Comparison of ENCODE assay signal across 13 cellular contexts in the genomic region with DNA sequence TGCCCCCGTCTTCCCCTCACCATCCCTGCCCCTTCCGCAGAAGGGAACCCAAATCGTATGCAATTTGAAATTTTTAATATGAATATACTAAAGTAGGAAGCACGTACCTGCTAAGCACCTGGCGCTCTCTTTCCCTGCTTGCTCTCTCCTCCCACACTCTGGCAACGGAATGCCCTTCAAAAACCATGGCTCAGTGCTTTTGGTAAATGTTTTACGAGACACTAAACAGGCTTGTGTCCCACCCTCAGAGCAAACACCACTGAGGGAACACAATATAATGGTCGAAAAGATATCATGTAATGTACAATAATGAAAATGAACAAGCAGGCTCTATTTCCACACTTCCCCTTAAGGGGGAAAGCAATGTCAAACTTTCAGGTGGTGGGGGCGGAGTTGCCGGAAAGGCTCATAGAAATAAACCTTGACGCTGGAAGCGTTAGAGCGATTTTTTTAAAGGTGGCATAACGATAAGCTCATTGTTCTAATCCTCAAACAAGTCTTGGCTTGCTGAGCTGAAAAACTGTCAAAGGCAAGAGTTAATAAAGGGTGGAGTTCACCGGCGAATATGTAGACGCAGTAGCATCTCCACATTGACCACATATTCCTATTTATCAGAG.
DNase-seq lines count a peak whose midpoint lies in the region; ATAC-seq and TF ChIP-seq lines count a peak whose summit lies in the region.
"Had no signal": no experiment of that assay in that cellular context is flagged by ENCODE, and none has a peak within 500 bp of the region (broad histone marks: within the 10 kb centered on the region; RNA-seq: fewer than 3 reads in every experiment).

No MANE protein-coding gene starts in this region.

- H3K27ac ChIP-seq in VCaP: peak overlapping the region; percentile 96
- H3K27ac ChIP-seq: SJSA1 had no signal

- DNase-seq in NCI-H2107 treated with DMSO at 0.1 percent for 48 hours (lab: John Stamatoyannopoulos, UW; ENCODE audit: unreplicated experiment): peak; percentile 12
- no peak for DNase-seq in NCI-H2107 (lab: John Stamatoyannopoulos, UW)
- peak; percentile 79 for DNase-seq in left lobe of liver (ENCODE audit: low spot score)
- peak; percentile 54 for DNase-seq in ureter (ENCODE audit: low spot score)
- DNase-seq in stimulated activated CD4-positive, alpha-beta T cell treated with anti-CD3 and anti-CD28 coated beads, Interleukin-2, amount 100 ng/mL, for 48 hours: no peak
- DNase-seq in HuH-7.5 (ENCODE audit: low spot score): no peak
- DNase-seq: dermis blood vessel endothelial cell; H7; immature natural killer cell; stimulated activated CD4-positive, alpha-beta T cell treated with anti-CD3 and anti-CD28 coated beads, Interleukin-12 subunit alpha, Interleukin-12 subunit beta, amount 100 ng/mL, for 4 hours had no signal

- TF ChIP-seq CTCF in VCaP (conservative IDR thresholded peaks at IDR 0.05): no peak

- ATAC-seq in left lobe of liver: peak; percentile 78
- ATAC-seq in HG02852 (IDR thresholded peaks at IDR 0.05; ENCODE audit: unreplicated experiment): no peak

Comparison
In these comparisons a context has a peak if more than half of its experiments do, and no peak if none do; other contexts are left out.
1. DNase-seq: peak in NCI-H2107 treated with DMSO at 0.1 percent for 48 hours (single experiment), left lobe of liver (single experiment) and ureter (single experiment); none in NCI-H2107 (single experiment), stimulated activated CD4-positive, alpha-beta T cell treated with anti-CD3 and anti-CD28 coated beads, Interleukin-2, amount 100 ng/mL, for 48 hours (0 of 2) and HuH-7.5 (single experiment).